Comparison of ENCODE assay signal across 8 cellular contexts in genomic region chr20:38730989-38731737, GRCh38. TPM values are rescaled to one million over a fixed set of nuclear protein-coding genes. Genes with fewer than 3 reads are reported as not detected.
DNase-seq lines count a peak whose midpoint lies in the region; ATAC-seq and TF ChIP-seq lines count a peak whose summit lies in the region.

No MANE protein-coding gene starts in this region.

- peak overlapping the region in 2 of 3 experiments; percentile 27 to 42 for H3K4me3 Mint-ChIP-seq in nephron

- 0 to 1% methylated on average over 14 to 31 of the region's 40 CpGs for WGBS in esophagus squamous epithelium, 2 donors

- ATAC-seq in HG03521 (IDR thresholded peaks at IDR 0.05; ENCODE audit: unreplicated experiment), result peak; percentile 51
- ATAC-seq in stimulated activated naive CD8-positive, alpha-beta T cell treated with anti-CD3 and anti-CD28 coated beads, Interleukin-15, Interleukin-2, amounts not matched to agents 100 U/mL and 50 U/mL, for 24 hours, result peak; percentile 75
- no peak for ATAC-seq in HG03159 (IDR thresholded peaks at IDR 0.05; ENCODE audit: unreplicated experiment)

- no peak for TF ChIP-seq POLR2A in esophagus squamous epithelium (IDR thresholded peaks at IDR 0.05)

- H3K4me3 ChIP-seq in esophagus squamous epithelium, result peak overlapping the region in 3 of 4 donors; percentile 11 to 59 (median 37)

- no peaks in the 10 kb centered on the region for H3K9me3 ChIP-seq in esophagus squamous epithelium

- H3K27ac ChIP-seq in esophagus squamous epithelium, result no peak overlapping the region

- H3K36me3 Mint-ChIP-seq in nephron (ENCODE audit: low read depth), result no peaks in the 10 kb centered on the region

- H3K27me3 ChIP-seq in esophagus squamous epithelium, result peaks cover 32 to 100% (median 55%) of the 10 kb centered on the region in 4 donors

- H3K4me1 Mint-ChIP-seq in nephron, result peaks cover 13% of the 10 kb centered on the region

- peaks cover 11 to 58% (median 18%) of the 10 kb centered on the region in 3 donors for H3K4me1 ChIP-seq in esophagus squamous epithelium

- no peaks in the 10 kb centered on the region for H3K36me3 ChIP-seq in esophagus squamous epithelium

- H3K27ac Mint-ChIP-seq in nephron, result no peak overlapping the region

- peak; percentile 89 to 97 (median 93) for TF ChIP-seq CTCF in esophagus squamous epithelium (IDR thresholded peaks at IDR 0.05)
- TF ChIP-seq CTCF in nephron (IDR thresholded peaks at IDR 0.05; ENCODE audit: unreplicated experiment in 3 of 3), result peak; percentile 97 to 98 (median 97)

- intact Hi-C loops in esophagus squamous epithelium (cut with DNase I), result no loop called here

- H3K9me3 Mint-ChIP-seq in nephron, result peaks cover 2% of the 10 kb centered on the region

- peak; percentile 52 for DNase-seq in DMS79 (lab: John Stamatoyannopoulos, UW)
- DNase-seq in NCI-H82 (lab: John Stamatoyannopoulos, UW), result peak; percentile 96
- peak; percentile 75 for DNase-seq in activated T-cell treated with anti-CD3 and anti-CD28 coated beads for 48 hours (ENCODE audit: low read depth)
- DNase-seq in esophagus squamous epithelium (lab: John Stamatoyannopoulos, UW), result no peak
- peak; percentile 91 for DNase-seq in stimulated activated naive CD8-positive, alpha-beta T cell treated with anti-CD3 and anti-CD28 coated beads, Interleukin-15, Interleukin-2, amounts not matched to agents 100 U/mL and 50 U/mL, for 24 hours

- H3K27me3 Mint-ChIP-seq in nephron (ENCODE audit: low read depth), result peaks cover 100% of the 10 kb centered on the region

RNA-seq across cellular contexts. Expression of gene SLC32A1, which starts 6.9 kb away (rescaled TPM):
- not detected for total RNA-seq in esophagus squamous epithelium

RNA-seq across cellular contexts. Expression of gene ACTR5, which starts 17.1 kb away (rescaled TPM):
- total RNA-seq in esophagus squamous epithelium, result 10 to 100 TPM in 1 of 4 donors, 1 to 10 TPM in 3; 7.0 to 12.2 (median 8.9) TPM
